ENCODE assay signal across 1 cellular context in the genomic region with DNA sequence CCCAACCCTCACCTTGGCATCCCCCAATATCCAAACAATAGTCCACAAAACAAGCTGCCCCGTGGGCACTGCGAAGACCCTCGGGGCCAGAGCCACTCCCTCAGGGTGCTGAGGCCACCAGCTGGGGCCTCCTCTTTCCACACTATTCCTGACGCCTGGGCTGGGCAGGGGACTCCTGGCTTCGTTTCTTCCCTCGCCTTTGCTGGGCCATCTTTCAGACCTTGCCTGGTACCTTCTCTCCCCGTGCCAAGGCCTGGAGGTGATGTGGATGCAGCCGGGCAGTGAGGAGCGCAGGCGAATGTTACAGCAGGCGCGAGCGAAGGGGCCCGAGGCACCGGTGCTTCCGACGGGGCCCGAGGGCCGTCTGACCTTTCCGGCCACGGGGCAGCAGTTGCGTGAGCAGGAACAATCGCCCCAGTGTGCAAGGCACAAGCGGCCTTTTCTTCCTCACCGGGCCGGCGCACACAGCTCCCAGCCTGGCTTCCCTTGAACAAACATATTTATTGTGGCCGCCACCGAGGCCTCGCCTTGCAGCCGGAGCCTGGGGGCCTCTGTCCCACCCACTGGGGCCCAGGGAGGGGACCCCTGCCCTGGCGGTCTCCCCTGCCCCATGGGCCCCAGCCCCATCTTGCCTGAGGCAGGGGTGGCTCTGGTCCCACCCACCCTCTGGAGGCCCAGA.
TF ChIP-seq lines count a peak whose summit lies in the region.

No MANE protein-coding gene starts in this region.

TF ChIP-seq in HepG2, 621 proteins besides CTCF, POLR2A, EP300 and RAD21 (continued from another document and continues in another):
- TF ChIP-seq, protein P1, sequence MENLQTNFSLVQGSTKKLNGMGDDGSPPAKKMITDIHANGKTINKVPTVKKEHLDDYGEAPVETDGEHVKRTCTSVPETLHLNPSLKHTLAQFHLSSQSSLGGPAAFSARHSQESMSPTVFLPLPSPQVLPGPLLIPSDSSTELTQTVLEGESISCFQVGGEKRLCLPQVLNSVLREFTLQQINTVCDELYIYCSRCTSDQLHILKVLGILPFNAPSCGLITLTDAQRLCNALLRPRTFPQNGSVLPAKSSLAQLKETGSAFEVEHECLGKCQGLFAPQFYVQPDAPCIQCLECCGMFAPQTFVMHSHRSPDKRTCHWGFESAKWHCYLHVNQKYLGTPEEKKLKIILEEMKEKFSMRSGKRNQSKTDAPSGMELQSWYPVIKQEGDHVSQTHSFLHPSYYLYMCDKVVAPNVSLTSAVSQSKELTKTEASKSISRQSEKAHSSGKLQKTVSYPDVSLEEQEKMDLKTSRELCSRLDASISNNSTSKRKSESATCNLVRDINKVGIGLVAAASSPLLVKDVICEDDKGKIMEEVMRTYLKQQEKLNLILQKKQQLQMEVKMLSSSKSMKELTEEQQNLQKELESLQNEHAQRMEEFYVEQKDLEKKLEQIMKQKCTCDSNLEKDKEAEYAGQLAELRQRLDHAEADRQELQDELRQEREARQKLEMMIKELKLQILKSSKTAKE (CRISPR knock-in tag; IDR thresholded peaks at IDR 0.05; ENCODE audit: borderline replicate concordance): peak; percentile 98
- TF ChIP-seq, protein P2, sequence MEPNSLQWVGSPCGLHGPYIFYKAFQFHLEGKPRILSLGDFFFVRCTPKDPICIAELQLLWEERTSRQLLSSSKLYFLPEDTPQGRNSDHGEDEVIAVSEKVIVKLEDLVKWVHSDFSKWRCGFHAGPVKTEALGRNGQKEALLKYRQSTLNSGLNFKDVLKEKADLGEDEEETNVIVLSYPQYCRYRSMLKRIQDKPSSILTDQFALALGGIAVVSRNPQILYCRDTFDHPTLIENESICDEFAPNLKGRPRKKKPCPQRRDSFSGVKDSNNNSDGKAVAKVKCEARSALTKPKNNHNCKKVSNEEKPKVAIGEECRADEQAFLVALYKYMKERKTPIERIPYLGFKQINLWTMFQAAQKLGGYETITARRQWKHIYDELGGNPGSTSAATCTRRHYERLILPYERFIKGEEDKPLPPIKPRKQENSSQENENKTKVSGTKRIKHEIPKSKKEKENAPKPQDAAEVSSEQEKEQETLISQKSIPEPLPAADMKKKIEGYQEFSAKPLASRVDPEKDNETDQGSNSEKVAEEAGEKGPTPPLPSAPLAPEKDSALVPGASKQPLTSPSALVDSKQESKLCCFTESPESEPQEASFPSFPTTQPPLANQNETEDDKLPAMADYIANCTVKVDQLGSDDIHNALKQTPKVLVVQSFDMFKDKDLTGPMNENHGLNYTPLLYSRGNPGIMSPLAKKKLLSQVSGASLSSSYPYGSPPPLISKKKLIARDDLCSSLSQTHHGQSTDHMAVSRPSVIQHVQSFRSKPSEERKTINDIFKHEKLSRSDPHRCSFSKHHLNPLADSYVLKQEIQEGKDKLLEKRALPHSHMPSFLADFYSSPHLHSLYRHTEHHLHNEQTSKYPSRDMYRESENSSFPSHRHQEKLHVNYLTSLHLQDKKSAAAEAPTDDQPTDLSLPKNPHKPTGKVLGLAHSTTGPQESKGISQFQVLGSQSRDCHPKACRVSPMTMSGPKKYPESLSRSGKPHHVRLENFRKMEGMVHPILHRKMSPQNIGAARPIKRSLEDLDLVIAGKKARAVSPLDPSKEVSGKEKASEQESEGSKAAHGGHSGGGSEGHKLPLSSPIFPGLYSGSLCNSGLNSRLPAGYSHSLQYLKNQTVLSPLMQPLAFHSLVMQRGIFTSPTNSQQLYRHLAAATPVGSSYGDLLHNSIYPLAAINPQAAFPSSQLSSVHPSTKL (CRISPR knock-in tag; IDR thresholded peaks at IDR 0.05): peak; percentile 89
- no peak for TF ChIP-seq ZNF781 (CRISPR knock-in tag; IDR thresholded peaks at IDR 0.05; ENCODE audit: borderline replicate concordance, not compliant biosample characterization)
- TF ChIP-seq, protein P3, sequence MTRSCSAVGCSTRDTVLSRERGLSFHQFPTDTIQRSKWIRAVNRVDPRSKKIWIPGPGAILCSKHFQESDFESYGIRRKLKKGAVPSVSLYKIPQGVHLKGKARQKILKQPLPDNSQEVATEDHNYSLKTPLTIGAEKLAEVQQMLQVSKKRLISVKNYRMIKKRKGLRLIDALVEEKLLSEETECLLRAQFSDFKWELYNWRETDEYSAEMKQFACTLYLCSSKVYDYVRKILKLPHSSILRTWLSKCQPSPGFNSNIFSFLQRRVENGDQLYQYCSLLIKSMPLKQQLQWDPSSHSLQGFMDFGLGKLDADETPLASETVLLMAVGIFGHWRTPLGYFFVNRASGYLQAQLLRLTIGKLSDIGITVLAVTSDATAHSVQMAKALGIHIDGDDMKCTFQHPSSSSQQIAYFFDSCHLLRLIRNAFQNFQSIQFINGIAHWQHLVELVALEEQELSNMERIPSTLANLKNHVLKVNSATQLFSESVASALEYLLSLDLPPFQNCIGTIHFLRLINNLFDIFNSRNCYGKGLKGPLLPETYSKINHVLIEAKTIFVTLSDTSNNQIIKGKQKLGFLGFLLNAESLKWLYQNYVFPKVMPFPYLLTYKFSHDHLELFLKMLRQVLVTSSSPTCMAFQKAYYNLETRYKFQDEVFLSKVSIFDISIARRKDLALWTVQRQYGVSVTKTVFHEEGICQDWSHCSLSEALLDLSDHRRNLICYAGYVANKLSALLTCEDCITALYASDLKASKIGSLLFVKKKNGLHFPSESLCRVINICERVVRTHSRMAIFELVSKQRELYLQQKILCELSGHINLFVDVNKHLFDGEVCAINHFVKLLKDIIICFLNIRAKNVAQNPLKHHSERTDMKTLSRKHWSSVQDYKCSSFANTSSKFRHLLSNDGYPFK (CRISPR knock-in tag; IDR thresholded peaks at IDR 0.05; ENCODE audit: borderline replicate concordance): no peak
- TF ChIP-seq, protein P4, sequence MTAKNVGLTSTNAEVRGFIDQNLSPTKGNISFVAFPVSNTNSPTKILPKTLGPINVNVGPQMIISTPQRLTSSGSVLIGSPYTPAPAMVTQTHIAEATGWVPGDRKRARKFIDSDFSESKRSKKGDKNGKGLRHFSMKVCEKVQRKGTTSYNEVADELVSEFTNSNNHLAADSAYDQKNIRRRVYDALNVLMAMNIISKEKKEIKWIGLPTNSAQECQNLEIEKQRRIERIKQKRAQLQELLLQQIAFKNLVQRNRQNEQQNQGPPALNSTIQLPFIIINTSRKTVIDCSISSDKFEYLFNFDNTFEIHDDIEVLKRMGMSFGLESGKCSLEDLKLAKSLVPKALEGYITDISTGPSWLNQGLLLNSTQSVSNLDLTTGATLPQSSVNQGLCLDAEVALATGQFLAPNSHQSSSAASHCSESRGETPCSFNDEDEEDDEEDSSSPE (CRISPR knock-in tag; IDR thresholded peaks at IDR 0.05): peak; percentile 65
- TF ChIP-seq ZNF235 (CRISPR knock-in tag; IDR thresholded peaks at IDR 0.05; ENCODE audit: borderline replicate concordance): no peak
- no peak for TF ChIP-seq TMF1 (CRISPR knock-in tag; IDR thresholded peaks at IDR 0.05; ENCODE audit: low read depth)
- TF ChIP-seq ZNF512B (CRISPR knock-in tag; IDR thresholded peaks at IDR 0.05; ENCODE audit: borderline replicate concordance): no peak
- 0 out of 2 replicates have a peak, but pooled peaks have one; percentile 25 for TF ChIP-seq ZNF773 (CRISPR knock-in tag; IDR thresholded peaks at IDR 0.05; ENCODE audit: borderline replicate concordance)
- TF ChIP-seq AKNA (CRISPR knock-in tag; IDR thresholded peaks at IDR 0.05; ENCODE audit: borderline replicate concordance): no peak; the same call in 1 of the 2 replicates
- TF ChIP-seq TGIF2 (CRISPR knock-in tag; IDR thresholded peaks at IDR 0.05): peak; percentile 36; the same call in 1 of the 2 replicates
- TF ChIP-seq RXRB (CRISPR knock-in tag; IDR thresholded peaks at IDR 0.05; ENCODE audit: borderline replicate concordance): peak; percentile 92
- TF ChIP-seq ZFP36 (IDR thresholded peaks at IDR 0.05; ENCODE audit: borderline replicate concordance, low read depth, low read length, partially characterized antibody): no peak
- TF ChIP-seq MIER2 (CRISPR knock-in tag; IDR thresholded peaks at IDR 0.05): 0 out of 2 replicates have a peak, but pooled peaks have one; percentile 10
- peak; percentile 54; the same call in 1 of the 2 replicates for TF ChIP-seq WIZ (CRISPR knock-in tag; IDR thresholded peaks at IDR 0.05)
- no peak for TF ChIP-seq ZNF646 (CRISPR knock-in tag; IDR thresholded peaks at IDR 0.05)
- TF ChIP-seq CCDC6 (CRISPR knock-in tag; IDR thresholded peaks at IDR 0.05): peak; percentile 80; the same call in 1 of the 2 replicates
- peak; percentile 83 for TF ChIP-seq ZNF776 (CRISPR knock-in tag; IDR thresholded peaks at IDR 0.05)
- peak; percentile 70 for TF ChIP-seq HIVEP1 (CRISPR knock-in tag; IDR thresholded peaks at IDR 0.05)
